In the genomic region with DNA sequence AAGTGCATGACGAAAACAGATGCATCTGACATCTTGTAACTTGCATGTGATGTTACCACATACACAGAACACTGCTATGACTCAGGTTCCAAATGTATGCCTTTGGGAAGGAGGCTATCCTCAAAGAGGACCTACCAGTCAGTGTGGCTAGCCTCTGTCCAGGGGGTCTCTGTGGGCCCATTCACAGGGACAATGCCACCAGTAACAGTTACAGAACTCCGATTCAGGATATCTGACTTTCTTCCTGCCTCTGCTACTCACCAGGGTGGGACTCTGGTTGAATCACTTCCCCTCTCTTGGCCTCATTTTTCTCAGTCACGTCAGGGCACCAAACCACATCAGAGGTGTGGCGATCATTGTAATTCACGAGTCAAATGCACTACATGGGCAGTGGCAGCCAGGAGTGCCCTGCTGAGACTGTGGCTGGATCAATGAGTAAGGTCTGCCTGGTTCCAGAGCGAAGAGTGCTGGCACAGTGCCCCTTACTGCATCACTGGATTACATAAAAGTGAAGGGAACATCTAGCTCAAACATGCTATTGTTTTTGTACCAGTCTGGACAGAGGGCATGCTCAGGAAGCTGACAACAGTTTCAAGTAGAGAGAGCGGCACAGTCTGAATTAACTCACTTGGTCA, we compare ENCODE assay signal across 1 cellular context.
TF ChIP-seq lines count a peak whose summit lies in the region.

No MANE protein-coding gene starts in this region.

TF ChIP-seq in GM12878, 131 proteins besides CTCF, POLR2A, EP300 and RAD21 (continues in another document):
- TF ChIP-seq TBL1XR1 (IDR thresholded peaks at IDR 0.05; ENCODE audit: low read depth, low read length), result no peak
- TF ChIP-seq STAT1 (conservative IDR thresholded peaks at IDR 0.05), result no peak
- no peak for TF ChIP-seq CHD4 (IDR thresholded peaks at IDR 0.05)
- TF ChIP-seq ASH2L (IDR thresholded peaks at IDR 0.05; ENCODE audit: borderline replicate concordance, low read depth), result no peak
- peak; percentile 73 for TF ChIP-seq IKZF1 (conservative IDR thresholded peaks at IDR 0.05)
- peak; percentile 39; the same call in 1 of the 2 replicates for TF ChIP-seq POLR2AphosphoS5 (IDR thresholded peaks at IDR 0.05; ENCODE audit: low read length)
- TF ChIP-seq, protein P1, sequence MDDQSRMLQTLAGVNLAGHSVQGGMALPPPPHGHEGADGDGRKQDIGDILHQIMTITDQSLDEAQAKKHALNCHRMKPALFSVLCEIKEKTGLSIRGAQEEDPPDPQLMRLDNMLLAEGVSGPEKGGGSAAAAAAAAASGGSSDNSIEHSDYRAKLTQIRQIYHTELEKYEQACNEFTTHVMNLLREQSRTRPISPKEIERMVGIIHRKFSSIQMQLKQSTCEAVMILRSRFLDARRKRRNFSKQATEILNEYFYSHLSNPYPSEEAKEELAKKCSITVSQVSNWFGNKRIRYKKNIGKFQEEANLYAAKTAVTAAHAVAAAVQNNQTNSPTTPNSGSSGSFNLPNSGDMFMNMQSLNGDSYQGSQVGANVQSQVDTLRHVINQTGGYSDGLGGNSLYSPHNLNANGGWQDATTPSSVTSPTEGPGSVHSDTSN (IDR thresholded peaks at IDR 0.05; ENCODE audit: insufficient replicate concordance, low read depth, low read length), result peak; percentile 37
- peak; percentile 94 for TF ChIP-seq SPI1 (IDR thresholded peaks at IDR 0.05; ENCODE audit: borderline replicate concordance, insufficient read depth, low read depth, low read length)
- peak; percentile 92 for TF ChIP-seq RUNX3 (IDR thresholded peaks at IDR 0.05; ENCODE audit: low read length)
- TF ChIP-seq ZNF217 (IDR thresholded peaks at IDR 0.05), result no peak
- no peak for TF ChIP-seq NFIC (IDR thresholded peaks at IDR 0.05; ENCODE audit: low read depth, low read length)
- TF ChIP-seq ZNF687 (IDR thresholded peaks at IDR 0.05), result peak; percentile 84
- TF ChIP-seq BHLHE40 (IDR thresholded peaks at IDR 0.05; ENCODE audit: borderline replicate concordance in 1 of 2, low read depth in 2 of 2, low read length in 1 of 2), result peak; percentile 80 to 87
- TF ChIP-seq SIX5 (IDR thresholded peaks at IDR 0.05; ENCODE audit: low read depth, low read length, severe bottlenecking), result no peak
- TF ChIP-seq MTA2 (IDR thresholded peaks at IDR 0.05; ENCODE audit: low read depth), result peak; percentile 55
- TF ChIP-seq KLF5 (IDR thresholded peaks at IDR 0.05; ENCODE audit: partially characterized antibody), result no peak
- TF ChIP-seq, protein P2, sequence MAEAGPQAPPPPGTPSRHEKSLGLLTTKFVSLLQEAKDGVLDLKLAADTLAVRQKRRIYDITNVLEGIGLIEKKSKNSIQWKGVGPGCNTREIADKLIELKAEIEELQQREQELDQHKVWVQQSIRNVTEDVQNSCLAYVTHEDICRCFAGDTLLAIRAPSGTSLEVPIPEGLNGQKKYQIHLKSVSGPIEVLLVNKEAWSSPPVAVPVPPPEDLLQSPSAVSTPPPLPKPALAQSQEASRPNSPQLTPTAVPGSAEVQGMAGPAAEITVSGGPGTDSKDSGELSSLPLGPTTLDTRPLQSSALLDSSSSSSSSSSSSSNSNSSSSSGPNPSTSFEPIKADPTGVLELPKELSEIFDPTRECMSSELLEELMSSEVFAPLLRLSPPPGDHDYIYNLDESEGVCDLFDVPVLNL (IDR thresholded peaks at IDR 0.05; ENCODE audit: low read depth, low read length), result no peak
- TF ChIP-seq TCF3 (IDR thresholded peaks at IDR 0.05; ENCODE audit: borderline replicate concordance, insufficient read depth, low read depth, low read length), result no peak
- TF ChIP-seq, protein P3, sequence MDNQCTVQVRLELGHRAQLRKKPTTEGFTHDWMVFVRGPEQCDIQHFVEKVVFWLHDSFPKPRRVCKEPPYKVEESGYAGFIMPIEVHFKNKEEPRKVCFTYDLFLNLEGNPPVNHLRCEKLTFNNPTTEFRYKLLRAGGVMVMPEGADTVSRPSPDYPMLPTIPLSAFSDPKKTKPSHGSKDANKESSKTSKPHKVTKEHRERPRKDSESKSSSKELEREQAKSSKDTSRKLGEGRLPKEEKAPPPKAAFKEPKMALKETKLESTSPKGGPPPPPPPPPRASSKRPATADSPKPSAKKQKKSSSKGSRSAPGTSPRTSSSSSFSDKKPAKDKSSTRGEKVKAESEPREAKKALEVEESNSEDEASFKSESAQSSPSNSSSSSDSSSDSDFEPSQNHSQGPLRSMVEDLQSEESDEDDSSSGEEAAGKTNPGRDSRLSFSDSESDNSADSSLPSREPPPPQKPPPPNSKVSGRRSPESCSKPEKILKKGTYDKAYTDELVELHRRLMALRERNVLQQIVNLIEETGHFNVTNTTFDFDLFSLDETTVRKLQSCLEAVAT (IDR thresholded peaks at IDR 0.05), result peak; percentile 25; the same call in 1 of the 2 replicates
- TF ChIP-seq, protein P4, sequence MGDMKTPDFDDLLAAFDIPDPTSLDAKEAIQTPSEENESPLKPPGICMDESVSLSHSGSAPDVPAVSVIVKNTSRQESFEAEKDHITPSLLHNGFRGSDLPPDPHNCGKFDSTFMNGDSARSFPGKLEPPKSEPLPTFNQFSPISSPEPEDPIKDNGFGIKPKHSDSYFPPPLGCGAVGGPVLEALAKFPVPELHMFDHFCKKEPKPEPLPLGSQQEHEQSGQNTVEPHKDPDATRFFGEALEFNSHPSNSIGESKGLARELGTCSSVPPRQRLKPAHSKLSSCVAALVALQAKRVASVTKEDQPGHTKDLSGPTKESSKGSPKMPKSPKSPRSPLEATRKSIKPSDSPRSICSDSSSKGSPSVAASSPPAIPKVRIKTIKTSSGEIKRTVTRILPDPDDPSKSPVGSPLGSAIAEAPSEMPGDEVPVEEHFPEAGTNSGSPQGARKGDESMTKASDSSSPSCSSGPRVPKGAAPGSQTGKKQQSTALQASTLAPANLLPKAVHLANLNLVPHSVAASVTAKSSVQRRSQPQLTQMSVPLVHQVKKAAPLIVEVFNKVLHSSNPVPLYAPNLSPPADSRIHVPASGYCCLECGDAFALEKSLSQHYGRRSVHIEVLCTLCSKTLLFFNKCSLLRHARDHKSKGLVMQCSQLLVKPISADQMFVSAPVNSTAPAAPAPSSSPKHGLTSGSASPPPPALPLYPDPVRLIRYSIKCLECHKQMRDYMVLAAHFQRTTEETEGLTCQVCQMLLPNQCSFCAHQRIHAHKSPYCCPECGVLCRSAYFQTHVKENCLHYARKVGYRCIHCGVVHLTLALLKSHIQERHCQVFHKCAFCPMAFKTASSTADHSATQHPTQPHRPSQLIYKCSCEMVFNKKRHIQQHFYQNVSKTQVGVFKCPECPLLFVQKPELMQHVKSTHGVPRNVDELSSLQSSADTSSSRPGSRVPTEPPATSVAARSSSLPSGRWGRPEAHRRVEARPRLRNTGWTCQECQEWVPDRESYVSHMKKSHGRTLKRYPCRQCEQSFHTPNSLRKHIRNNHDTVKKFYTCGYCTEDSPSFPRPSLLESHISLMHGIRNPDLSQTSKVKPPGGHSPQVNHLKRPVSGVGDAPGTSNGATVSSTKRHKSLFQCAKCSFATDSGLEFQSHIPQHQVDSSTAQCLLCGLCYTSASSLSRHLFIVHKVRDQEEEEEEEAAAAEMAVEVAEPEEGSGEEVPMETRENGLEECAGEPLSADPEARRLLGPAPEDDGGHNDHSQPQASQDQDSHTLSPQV (IDR thresholded peaks at IDR 0.05), result 0 out of 2 replicates have a peak, but pooled peaks have one; percentile 3
- TF ChIP-seq KAT2A (conservative IDR thresholded peaks at IDR 0.05; ENCODE audit: control insufficient read depth, low read depth, low read length), result no peak
- TF ChIP-seq CBX3 (IDR thresholded peaks at IDR 0.05; ENCODE audit: borderline replicate concordance, low read depth), result no peak
- no peak for TF ChIP-seq TARDBP (IDR thresholded peaks at IDR 0.05; ENCODE audit: borderline replicate concordance)
- TF ChIP-seq, protein P5, sequence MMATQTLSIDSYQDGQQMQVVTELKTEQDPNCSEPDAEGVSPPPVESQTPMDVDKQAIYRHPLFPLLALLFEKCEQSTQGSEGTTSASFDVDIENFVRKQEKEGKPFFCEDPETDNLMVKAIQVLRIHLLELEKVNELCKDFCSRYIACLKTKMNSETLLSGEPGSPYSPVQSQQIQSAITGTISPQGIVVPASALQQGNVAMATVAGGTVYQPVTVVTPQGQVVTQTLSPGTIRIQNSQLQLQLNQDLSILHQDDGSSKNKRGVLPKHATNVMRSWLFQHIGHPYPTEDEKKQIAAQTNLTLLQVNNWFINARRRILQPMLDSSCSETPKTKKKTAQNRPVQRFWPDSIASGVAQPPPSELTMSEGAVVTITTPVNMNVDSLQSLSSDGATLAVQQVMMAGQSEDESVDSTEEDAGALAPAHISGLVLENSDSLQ (IDR thresholded peaks at IDR 0.05), result peak; percentile 67; the same call in 1 of the 2 replicates
- TF ChIP-seq, protein P6, sequence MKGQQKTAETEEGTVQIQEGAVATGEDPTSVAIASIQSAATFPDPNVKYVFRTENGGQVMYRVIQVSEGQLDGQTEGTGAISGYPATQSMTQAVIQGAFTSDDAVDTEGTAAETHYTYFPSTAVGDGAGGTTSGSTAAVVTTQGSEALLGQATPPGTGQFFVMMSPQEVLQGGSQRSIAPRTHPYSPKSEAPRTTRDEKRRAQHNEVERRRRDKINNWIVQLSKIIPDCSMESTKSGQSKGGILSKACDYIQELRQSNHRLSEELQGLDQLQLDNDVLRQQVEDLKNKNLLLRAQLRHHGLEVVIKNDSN (IDR thresholded peaks at IDR 0.05; ENCODE audit: borderline replicate concordance, extremely low read length, insufficient read depth, low read depth, low read length), result no peak
- 0 out of 2 replicates have a peak, but pooled peaks have one; percentile 35 for TF ChIP-seq SMARCA5 (IDR thresholded peaks at IDR 0.05)
- no peak for TF ChIP-seq RCOR1 (conservative IDR thresholded peaks at IDR 0.05; ENCODE audit: low read depth, low read length)
- peak; percentile 41; the same call in 1 of the 2 replicates for TF ChIP-seq RELB (IDR thresholded peaks at IDR 0.05; ENCODE audit: low read depth)
- peak; percentile 64; the same call in 1 of the 2 replicates for TF ChIP-seq ATF7 (IDR thresholded peaks at IDR 0.05; ENCODE audit: low read depth)
- TF ChIP-seq HSF1 (IDR thresholded peaks at IDR 0.05; ENCODE audit: low read depth, low read length), result no peak
- no peak for TF ChIP-seq YBX1 (IDR thresholded peaks at IDR 0.05)
- TF ChIP-seq FOS (IDR thresholded peaks at IDR 0.05; ENCODE audit: borderline replicate concordance, extremely low read depth, insufficient read length), result no peak
